ENCODE assay signal across 26 cellular contexts in genomic region chr3:164641071-164641470, GRCh38.
A peak's percentile ranks its signal among the peaks of the same experiment; 100 is the strongest.
DNase-seq lines count a peak whose midpoint lies in the region; ATAC-seq and TF ChIP-seq lines count a peak whose summit lies in the region.
"Had no signal": no experiment of that assay in that cellular context is flagged by ENCODE, and none has a peak within 500 bp of the region (broad histone marks: within the 10 kb centered on the region; RNA-seq: fewer than 3 reads in every experiment).

No MANE protein-coding gene starts in this region.

- H3K4me1 Mint-ChIP-seq in glutamatergic neuron (ENCODE audit: low read depth, unreplicated experiment): no peaks in the 10 kb centered on the region
- no peaks in the 10 kb centered on the region for H3K4me1 Mint-ChIP-seq in naive thymus-derived CD4-positive, alpha-beta T cell
- H3K4me1 Mint-ChIP-seq: CD8-positive, alpha-beta memory T cell; memory B cell; naive B cell; stimulated activated naive CD8-positive, alpha-beta T cell treated with anti-CD3 and anti-CD28 coated beads, Interleukin-15, amount 100 ng/mL, for 72 hours; T-helper 17 cell had no signal

- H3K9me3 Mint-ChIP-seq in glutamatergic neuron (ENCODE audit: unreplicated experiment): no peaks in the 10 kb centered on the region
- H3K9me3 Mint-ChIP-seq in naive thymus-derived CD4-positive, alpha-beta T cell: peaks cover under 1 to 9% (median 3%) of the 10 kb centered on the region in 11 donors
- H3K9me3 Mint-ChIP-seq: activated T-cell treated with anti-CD3 and anti-CD28 coated beads, Interleukin-2, amount 50 U/mL, for 4 hours; memory B cell; stimulated activated naive CD8-positive, alpha-beta T cell treated with anti-CD3 and anti-CD28 coated beads, Interleukin-15, amount 100 ng/mL, for 72 hours had no signal

- CTCF ChIA-PET in naive thymus-derived CD4-positive, alpha-beta T cell (lab: Charles Lee): no interaction called here

- intact Hi-C loops in naive thymus-derived CD4-positive, alpha-beta T cell (cut with micrococcal nuclease): no loop called here

- DNase-seq in GM23248 (peak; percentile 71), amniotic epithelial cell (ENCODE audit: low read depth) (peak; percentile 80), fibroblast of the aortic adventitia (ENCODE audit: low read depth) (peak; percentile 0), glutamatergic neuron (no peak), UCSD-AML1 (lab: John Stamatoyannopoulos, UW; ENCODE audit: unreplicated experiment) (no peak)
- no peak for DNase-seq in naive thymus-derived CD4-positive, alpha-beta T cell
- DNase-seq: activated CD4-positive, alpha-beta T cell treated with anti-CD3 and anti-CD28 coated beads for 4 hours; activated T-cell treated with anti-CD3 and anti-CD28 coated beads, Interleukin-2, amount 50 U/mL, for 4 hours; adrenal gland; CD8-positive, alpha-beta memory T cell; DMS153; GOT3; Karpas-422; left cardiac atrium; naive B cell; NCI-H1694 treated with DMSO at 0.1 percent for 48 hours; NCI-H2171; ovary; stimulated activated CD4-positive, alpha-beta T cell treated with anti-CD3 and anti-CD28 coated beads, Interleukin-12 subunit alpha, Interleukin-12 subunit beta, amount 100 ng/mL, for 4 hours; stimulated activated naive CD8-positive, alpha-beta T cell treated with anti-CD3 and anti-CD28 coated beads, Interleukin-15, amount 100 ng/mL, for 72 hours; T-helper 17 cell; tibial artery had no signal

- TF ChIP-seq CTCF in fibroblast of the aortic adventitia (IDR thresholded peaks at IDR 0.05; ENCODE audit: insufficient read depth, low read length): no peak
- no peak for TF ChIP-seq CTCF in glutamatergic neuron (IDR thresholded peaks at IDR 0.05; ENCODE audit: partially characterized antibody, unreplicated experiment)

- in situ Hi-C loops in GM23248 (cut with MboI): no loop called here

- no peaks in the 10 kb centered on the region for H3F3A ChIP-seq in GM23248 (ENCODE audit: insufficient read depth)

- H3K27ac ChIP-seq in GM23248: peak overlapping the region; percentile 41
- H3K27ac ChIP-seq in naive thymus-derived CD4-positive, alpha-beta T cell (ENCODE audit: low read depth, low read length): no peak overlapping the region
- H3K27ac ChIP-seq: adrenal gland, ovary, right atrium auricular region, tibial artery had no signal

- POLR2A ChIA-PET in naive thymus-derived CD4-positive, alpha-beta T cell (lab: Charles Lee): no interaction called here

- H3K79me2 ChIP-seq in GM23248 (ENCODE audit: insufficient read depth): no peaks in the 10 kb centered on the region

- ATAC-seq in HG03378 (IDR thresholded peaks at IDR 0.05; ENCODE audit: unreplicated experiment): no peak
- no peak for ATAC-seq in naive thymus-derived CD4-positive, alpha-beta T cell
- ATAC-seq: activated T-cell treated with anti-CD3 and anti-CD28 coated beads, Interleukin-2, amount 50 U/mL, for 4 hours; left cardiac atrium; stimulated activated naive CD8-positive, alpha-beta T cell treated with anti-CD3 and anti-CD28 coated beads, Interleukin-15, amount 100 ng/mL, for 72 hours; T-helper 17 cell had no signal

- WGBS in GM23248 (ENCODE audit: low coverage in 1 of 2, low lambda C conversion rate in 2 of 2, missing lambda C conversion rate in 2 of 2), 2 experiments: 2 to 8% methylated on average over 4 of the region's 4 CpGs

- H4K20me1 ChIP-seq in GM23248 (ENCODE audit: insufficient read depth): no peaks in the 10 kb centered on the region

- H3K9me3 ChIP-seq in GM23248 (ENCODE audit: low read depth): no peaks in the 10 kb centered on the region
- no peaks in the 10 kb centered on the region for H3K9me3 ChIP-seq in naive thymus-derived CD4-positive, alpha-beta T cell (ENCODE audit: control insufficient read depth in 2 of 3, low read length in 3 of 3)
- H3K9me3 ChIP-seq: adrenal gland, ovary, right atrium auricular region, tibial artery had no signal

- H3K27me3 Mint-ChIP-seq in glutamatergic neuron (ENCODE audit: unreplicated experiment): no peaks in the 10 kb centered on the region
- no peaks in the 10 kb centered on the region for H3K27me3 Mint-ChIP-seq in naive thymus-derived CD4-positive, alpha-beta T cell
- H3K27me3 Mint-ChIP-seq: CD8-positive, alpha-beta memory T cell; dendritic cell treated with granulocyte-macrophage colony-stimulating factor and Interleukin-4, amounts not matched to agents 40 ng/mL and 50 ng/mL, for 4 days; memory B cell; naive B cell; stimulated activated naive CD8-positive, alpha-beta T cell treated with anti-CD3 and anti-CD28 coated beads, Interleukin-15, amount 100 ng/mL, for 72 hours; T-helper 17 cell had no signal

- peaks cover 6% of the 10 kb centered on the region; the same call in 1 of the 2 replicates for H3K4me1 ChIP-seq in GM23248 (ENCODE audit: insufficient read depth)
- H3K4me1 ChIP-seq in naive thymus-derived CD4-positive, alpha-beta T cell (ENCODE audit: control insufficient read depth in 2 of 2, insufficient read depth in 2 of 2, low read length in 2 of 2): no peaks in the 10 kb centered on the region
- H3K4me1 ChIP-seq: adrenal gland, right atrium auricular region, tibial artery had no signal

- H3K27me3 ChIP-seq in GM23248 (replicated peaks; ENCODE audit: insufficient read depth): no peaks in the 10 kb centered on the region
- no peaks in the 10 kb centered on the region for H3K27me3 ChIP-seq in naive thymus-derived CD4-positive, alpha-beta T cell (ENCODE audit: control insufficient read depth in 2 of 2, insufficient read depth in 2 of 2, low read length in 2 of 2)
- H3K27me3 ChIP-seq: adrenal gland, ovary, right atrium auricular region, tibial artery had no signal

- no peaks in the 10 kb centered on the region for H3K36me3 ChIP-seq in GM23248 (ENCODE audit: low read depth)
- no peaks in the 10 kb centered on the region for H3K36me3 ChIP-seq in naive thymus-derived CD4-positive, alpha-beta T cell (ENCODE audit: control insufficient read depth in 2 of 3, insufficient read depth in 3 of 3, low read length in 3 of 3)
- H3K36me3 ChIP-seq: adrenal gland, ovary, right atrium auricular region, tibial artery had no signal

- H3K9ac ChIP-seq in GM23248: no peak overlapping the region

- H3K4me2 ChIP-seq in GM23248 (ENCODE audit: unreplicated experiment): peak overlapping the region; percentile 50

- H3K4me3 Mint-ChIP-seq in glutamatergic neuron (ENCODE audit: unreplicated experiment): no peak overlapping the region
- H3K4me3 Mint-ChIP-seq in naive thymus-derived CD4-positive, alpha-beta T cell: no peak overlapping the region
- H3K4me3 Mint-ChIP-seq: activated T-cell treated with anti-CD3 and anti-CD28 coated beads, Interleukin-2, amount 50 U/mL, for 4 hours; CD8-positive, alpha-beta memory T cell; dendritic cell treated with granulocyte-macrophage colony-stimulating factor and Interleukin-4, amounts not matched to agents 40 ng/mL and 50 ng/mL, for 4 days; memory B cell; naive B cell; stimulated activated naive CD8-positive, alpha-beta T cell treated with anti-CD3 and anti-CD28 coated beads, Interleukin-15, amount 100 ng/mL, for 72 hours; T-helper 17 cell had no signal

- H3K27ac Mint-ChIP-seq in glutamatergic neuron (ENCODE audit: unreplicated experiment): no peak overlapping the region
- no peak overlapping the region for H3K27ac Mint-ChIP-seq in naive thymus-derived CD4-positive, alpha-beta T cell
- H3K27ac Mint-ChIP-seq: CD8-positive, alpha-beta memory T cell; dendritic cell treated with granulocyte-macrophage colony-stimulating factor and Interleukin-4, amounts not matched to agents 40 ng/mL and 50 ng/mL, for 4 days; memory B cell; naive B cell; stimulated activated naive CD8-positive, alpha-beta T cell treated with anti-CD3 and anti-CD28 coated beads, Interleukin-15, amount 100 ng/mL, for 72 hours; T-helper 17 cell had no signal

- no peaks in the 10 kb centered on the region for H3K9me2 ChIP-seq in GM23248 (ENCODE audit: insufficient read depth)

- H3K4me3 ChIP-seq in GM23248 (no peak overlapping the region), fibroblast of the aortic adventitia (ENCODE audit: low read depth, low read length) (no peak overlapping the region)
- H3K4me3 ChIP-seq in naive thymus-derived CD4-positive, alpha-beta T cell (ENCODE audit: low read length): no peak overlapping the region
- H3K4me3 ChIP-seq: adrenal gland, ovary, right atrium auricular region, tibial artery had no signal

- H3K36me3 Mint-ChIP-seq in glutamatergic neuron (ENCODE audit: unreplicated experiment): no peaks in the 10 kb centered on the region
- H3K36me3 Mint-ChIP-seq in naive thymus-derived CD4-positive, alpha-beta T cell: no peaks in the 10 kb centered on the region
- H3K36me3 Mint-ChIP-seq: CD8-positive, alpha-beta memory T cell; memory B cell; naive B cell had no signal

- H2AFZ ChIP-seq in GM23248: no peak overlapping the region

Comparison
In these comparisons a context has a peak if more than half of its experiments do, and no peak if none do; other contexts are left out.
1. DNase-seq: peak in GM23248 (single experiment), amniotic epithelial cell (single experiment) and fibroblast of the aortic adventitia (single experiment); none in glutamatergic neuron (single experiment), UCSD-AML1 (single experiment) and naive thymus-derived CD4-positive, alpha-beta T cell (0 of 9).